Comparison of ENCODE assay signal across 8 cellular contexts in genomic region chr14:101705733-101706508, GRCh38. TPM values are rescaled to one million over a fixed set of nuclear protein-coding genes. Genes with fewer than 3 reads are reported as not detected.
DNase-seq lines count a peak whose midpoint lies in the region; ATAC-seq and TF ChIP-seq lines count a peak whose summit lies in the region.

No MANE protein-coding gene starts in this region.

- POLR2A ChIA-PET in activated naive CD8-positive, alpha-beta T cell treated with anti-CD3 and anti-CD28 coated beads, Interleukin-2, amount 10 ng/mL, durations not matched to agents 7 days and 5 days (lab: Charles Lee) = interaction anchor here (0.6 to 2.7 kb wide), 9 partner anchors 20 to 259 kb away, joined by 3 to 14 read pairs (median 7); no protein-coding TSS in a partner anchor

- H3K27me3 Mint-ChIP-seq in activated naive CD8-positive, alpha-beta T cell treated with anti-CD3 and anti-CD28 coated beads, Interleukin-2, amount 10 ng/mL, durations not matched to agents 7 days and 5 days = peaks cover 19% of the 10 kb centered on the region

- H3K4me3 ChIP-seq in Peyer's patch = peak overlapping the region; percentile 46 to 55 (median 48)

- DNase-seq in EH (ENCODE audit: low read depth) (peak; percentile 32), Peyer's patch (peak; percentile 65 to 85 (median 71)), iris pigment epithelial cell (ENCODE audit: low read depth) (peak; percentile 47), SIG-M5 (lab: John Stamatoyannopoulos, UW) (no peak), foreskin melanocyte (no peak)
- peak; percentile 77 for DNase-seq in activated naive CD8-positive, alpha-beta T cell treated with anti-CD3 and anti-CD28 coated beads, Interleukin-2, amount 10 ng/mL, durations not matched to agents 7 days and 5 days
- DNase-seq in stimulated activated CD4-positive, alpha-beta T cell treated with anti-CD3 and anti-CD28 coated beads, Interleukin-1b, Interleukin-23, amount 100 ng/mL, for 48 hours = peak; percentile 62

- H3K27ac Mint-ChIP-seq in activated naive CD8-positive, alpha-beta T cell treated with anti-CD3 and anti-CD28 coated beads, Interleukin-2, amount 10 ng/mL, durations not matched to agents 7 days and 5 days = peak overlapping the region; percentile 67

- no peak for TF ChIP-seq CTCF in Peyer's patch (IDR thresholded peaks at IDR 0.05)

- no peaks in the 10 kb centered on the region for H3K9me3 Mint-ChIP-seq in activated naive CD8-positive, alpha-beta T cell treated with anti-CD3 and anti-CD28 coated beads, Interleukin-2, amount 10 ng/mL, durations not matched to agents 7 days and 5 days

- H3K4me1 ChIP-seq in Peyer's patch = peaks cover 0 to 22% (median 3%) of the 10 kb centered on the region in 4 donors

- no peaks in the 10 kb centered on the region for H3K9me3 ChIP-seq in Peyer's patch

- peak overlapping the region; percentile 28 for H3K4me3 Mint-ChIP-seq in activated naive CD8-positive, alpha-beta T cell treated with anti-CD3 and anti-CD28 coated beads, Interleukin-2, amount 10 ng/mL, durations not matched to agents 7 days and 5 days

- no peaks in the 10 kb centered on the region for H3K36me3 Mint-ChIP-seq in activated naive CD8-positive, alpha-beta T cell treated with anti-CD3 and anti-CD28 coated beads, Interleukin-2, amount 10 ng/mL, durations not matched to agents 7 days and 5 days

- H3K4me1 Mint-ChIP-seq in activated naive CD8-positive, alpha-beta T cell treated with anti-CD3 and anti-CD28 coated beads, Interleukin-2, amount 10 ng/mL, durations not matched to agents 7 days and 5 days = peaks cover 18% of the 10 kb centered on the region

- H3K36me3 ChIP-seq in Peyer's patch = no peaks in the 10 kb centered on the region

- TF ChIP-seq POLR2A in Peyer's patch (IDR thresholded peaks at IDR 0.05) = peak in 1 of 2 donors; percentile 25

- ATAC-seq in activated naive CD8-positive, alpha-beta T cell treated with anti-CD3 and anti-CD28 coated beads, Interleukin-2, amount 10 ng/mL, durations not matched to agents 7 days and 5 days (ENCODE audit: low read depth) = peak; percentile 83
- ATAC-seq in HG03280 (IDR thresholded peaks at IDR 0.05; ENCODE audit: unreplicated experiment) = no peak

- H3K27ac ChIP-seq in Peyer's patch = peak overlapping the region; percentile 61 to 82 (median 76)

- H3K27me3 ChIP-seq in Peyer's patch = no peaks in the 10 kb centered on the region

RNA-seq across cellular contexts. Expression of gene PPP2R5C, which starts 55.6 kb away (rescaled TPM):
- 100 to 1,000 TPM in 1 of 4 donors, 10 to 100 TPM in 3; 87.6 to 137 (median 91.9) TPM for total RNA-seq in Peyer's patch
- 100 to 1,000 TPM; 369 to 382 TPM for total RNA-seq in activated naive CD8-positive, alpha-beta T cell treated with anti-CD3 and anti-CD28 coated beads, Interleukin-2, amount 10 ng/mL, durations not matched to agents 7 days and 5 days

Comparison
In these comparisons a context has a peak if more than half of its experiments do, and no peak if none do; other contexts are left out.
1. DNase-seq: peak in EH (single experiment), Peyer's patch (3 of 3), activated naive CD8-positive, alpha-beta T cell treated with anti-CD3 and anti-CD28 coated beads, Interleukin-2, amount 10 ng/mL, durations not matched to agents 7 days and 5 days (single experiment), iris pigment epithelial cell (single experiment) and stimulated activated CD4-positive, alpha-beta T cell treated with anti-CD3 and anti-CD28 coated beads, Interleukin-1b, Interleukin-23, amount 100 ng/mL, for 48 hours (single experiment); none in SIG-M5 (single experiment) and foreskin melanocyte (single experiment).